In genomic region chr16:57476546-57477410, GRCh38 we compare ENCODE assay signal across 12 cellular contexts. TPM values are rescaled to one million over a fixed set of nuclear protein-coding genes. Genes with fewer than 3 reads are reported as not detected.
DNase-seq lines count a peak whose midpoint lies in the region; ATAC-seq and TF ChIP-seq lines count a peak whose summit lies in the region.
"Had no signal": no experiment of that assay in that cellular context is flagged by ENCODE, and none has a peak within 500 bp of the region (broad histone marks: within the 10 kb centered on the region; RNA-seq: fewer than 3 reads in every experiment).

No MANE protein-coding gene starts in this region.

- H3K27me3 ChIP-seq in cardiac muscle cell = no peaks in the 10 kb centered on the region
- H3K27me3 ChIP-seq in lower lobe of right lung (ENCODE audit: low read depth) = no peaks in the 10 kb centered on the region
- H3K27me3 ChIP-seq: pancreas, SJSA1 had no signal

- H3K9me3 ChIP-seq in cardiac muscle cell (ENCODE audit: low read depth) = no peaks in the 10 kb centered on the region
- no peaks in the 10 kb centered on the region for H3K9me3 ChIP-seq in lower lobe of right lung
- H3K9me3 ChIP-seq: pancreas, SJSA1 had no signal

- intact Hi-C loops in Right ventricle myocardium inferior (cut with DNase I) = loop anchor here (5.0 kb wide), 1 partner anchor 41 kb away; no protein-coding TSS in a partner anchor
- intact Hi-C loops in activated CD4-positive, alpha-beta memory T cell treated with anti-CD3 and anti-CD28 coated beads for 36 hours (cut with micrococcal nuclease) = loop anchor here (1.0 to 5.0 kb wide), 3 partner anchors 14 to 176 kb away; partner anchors contain the start of genes CCDC102A and POLR2C
- intact Hi-C loops in lower lobe of right lung (cut with DNase I) = no loop called here
- intact Hi-C loops in posterior cingulate gyrus (cut with DNase I) = no loop called here

- H3K4me3 Mint-ChIP-seq in activated CD4-positive, alpha-beta memory T cell treated with anti-CD3 and anti-CD28 coated beads for 36 hours = no peak overlapping the region
- H3K4me3 Mint-ChIP-seq in nephron progenitor cell = no peak overlapping the region

- H3K4me3 ChIP-seq in cardiac muscle cell (peak overlapping the region; percentile 100), lower lobe of right lung (no peak overlapping the region)
- H3K4me3 ChIP-seq: pancreas, SJSA1 had no signal

- H3K4me1 Mint-ChIP-seq in activated CD4-positive, alpha-beta memory T cell treated with anti-CD3 and anti-CD28 coated beads for 36 hours (ENCODE audit: low read depth) = peaks cover 14% of the 10 kb centered on the region
- H3K4me1 Mint-ChIP-seq in nephron progenitor cell = peaks cover 58% of the 10 kb centered on the region

- ATAC-seq in Right ventricle myocardium inferior (no peak), lower lobe of right lung (no peak), HG03565 (IDR thresholded peaks at IDR 0.05; ENCODE audit: unreplicated experiment) (no peak)

- H3K27ac ChIP-seq in cardiac muscle cell = peak overlapping the region; percentile 95
- H3K27ac ChIP-seq in lower lobe of right lung = peak overlapping the region; percentile 77
- H3K27ac ChIP-seq: pancreas, SJSA1 had no signal

- no peak for TF ChIP-seq CTCF in cardiac muscle cell (IDR thresholded peaks at IDR 0.05; ENCODE audit: low read depth, low read length)
- no peak for TF ChIP-seq CTCF in lower lobe of right lung (IDR thresholded peaks at IDR 0.05)
- no peak for TF ChIP-seq CTCF in nephron progenitor cell (IDR thresholded peaks at IDR 0.05)

- no peaks in the 10 kb centered on the region for H3K9me3 Mint-ChIP-seq in activated CD4-positive, alpha-beta memory T cell treated with anti-CD3 and anti-CD28 coated beads for 36 hours
- no peaks in the 10 kb centered on the region for H3K9me3 Mint-ChIP-seq in nephron progenitor cell
- H3K9me3 Mint-ChIP-seq: central memory CD8-positive, alpha-beta T cell had no signal

- peaks cover 4% of the 10 kb centered on the region for H3K36me3 Mint-ChIP-seq in activated CD4-positive, alpha-beta memory T cell treated with anti-CD3 and anti-CD28 coated beads for 36 hours
- H3K36me3 Mint-ChIP-seq in nephron progenitor cell (ENCODE audit: low read depth) = peaks cover 5% of the 10 kb centered on the region

- DNase-seq in cardiac muscle cell (ENCODE audit: low read depth in 1 of 2, low spot score in 1 of 2) = peak in 1 of 2 donors; percentile 32
- no peak for DNase-seq in Right ventricle myocardium inferior (ENCODE audit: missing footprints)
- peak; percentile 29 for DNase-seq in activated CD4-positive, alpha-beta memory T cell treated with anti-CD3 and anti-CD28 coated beads for 36 hours
- DNase-seq in lower lobe of right lung = no peak
- DNase-seq in posterior cingulate gyrus = no peak
- no peak for DNase-seq in nephron progenitor cell
- DNase-seq in hypothalamus (lab: John Stamatoyannopoulos, UW) = no peak
- DNase-seq: NCI-H1436 treated with DMSO at 0.1 percent for 48 hours had no signal

- POLR2A ChIA-PET in activated CD4-positive, alpha-beta memory T cell treated with anti-CD3 and anti-CD28 coated beads for 36 hours (lab: Charles Lee) = no interaction called here

- CTCF ChIA-PET in activated CD4-positive, alpha-beta memory T cell treated with anti-CD3 and anti-CD28 coated beads for 36 hours (lab: Charles Lee) = interaction anchor here (1.0 to 4.9 kb wide), 8 partner anchors 11 to 99 kb away, joined by 3 to 39 read pairs (median 9); partner anchors contain the start of genes CIAPIN1, COQ9 and POLR2C

- H3K36me3 ChIP-seq in cardiac muscle cell (peaks cover 75% of the 10 kb centered on the region), lower lobe of right lung (peaks cover 36% of the 10 kb centered on the region)

- H3K27ac Mint-ChIP-seq in activated CD4-positive, alpha-beta memory T cell treated with anti-CD3 and anti-CD28 coated beads for 36 hours = peak overlapping the region; percentile 45
- no peak overlapping the region for H3K27ac Mint-ChIP-seq in nephron progenitor cell

- H3K27me3 Mint-ChIP-seq in activated CD4-positive, alpha-beta memory T cell treated with anti-CD3 and anti-CD28 coated beads for 36 hours = no peaks in the 10 kb centered on the region
- H3K27me3 Mint-ChIP-seq in nephron progenitor cell (ENCODE audit: low read depth, poor library complexity) = peaks cover 7% of the 10 kb centered on the region
- H3K27me3 Mint-ChIP-seq: central memory CD8-positive, alpha-beta T cell had no signal

- H3K4me1 ChIP-seq in cardiac muscle cell (ENCODE audit: low read depth) (peaks cover 79% of the 10 kb centered on the region), lower lobe of right lung (peaks cover 58% of the 10 kb centered on the region)

RNA-seq across cellular contexts. Expression of gene DOK4, which starts 9.5 kb away (rescaled TPM):
- total RNA-seq in cardiac muscle cell (1,502 and 2,409 TPM in 2 replicates), Right ventricle myocardium inferior (8.4 TPM), lower lobe of right lung (57.3 TPM)
- 1,563 and 2,826 TPM in 2 replicates for polyA plus RNA-seq in cardiac muscle cell
- 1 to 10 TPM; 5.5 to 7.1 TPM for total RNA-seq in activated CD4-positive, alpha-beta memory T cell treated with anti-CD3 and anti-CD28 coated beads for 36 hours

RNA-seq across cellular contexts. Expression of gene POLR2C, which starts 14.3 kb away (rescaled TPM):
- total RNA-seq in cardiac muscle cell (126 and 164 TPM in 2 replicates), Right ventricle myocardium inferior (37.1 TPM), lower lobe of right lung (76.0 TPM)
- 80.0 and 83.5 TPM in 2 replicates for polyA plus RNA-seq in cardiac muscle cell
- total RNA-seq in activated CD4-positive, alpha-beta memory T cell treated with anti-CD3 and anti-CD28 coated beads for 36 hours = 10 to 100 TPM; 52.5 to 57.0 TPM

RNA-seq across cellular contexts. Expression of gene COQ9, which starts 29.5 kb away (rescaled TPM):
- total RNA-seq in cardiac muscle cell (111 and 115 TPM in 2 replicates), Right ventricle myocardium inferior (215 TPM), lower lobe of right lung (37.2 TPM)
- polyA plus RNA-seq in cardiac muscle cell = 147 and 152 TPM in 2 replicates
- total RNA-seq in activated CD4-positive, alpha-beta memory T cell treated with anti-CD3 and anti-CD28 coated beads for 36 hours = 10 to 100 TPM; 29.8 to 33.0 TPM

RNA-seq across cellular contexts. Expression of gene CIAPIN1, which starts 29.6 kb away (rescaled TPM):
- total RNA-seq in cardiac muscle cell (65.5 and 74.2 TPM in 2 replicates), Right ventricle myocardium inferior (43.7 TPM), lower lobe of right lung (37.0 TPM)
- 139 and 156 TPM in 2 replicates for polyA plus RNA-seq in cardiac muscle cell
- 10 to 100 TPM; 34.8 to 38.5 TPM for total RNA-seq in activated CD4-positive, alpha-beta memory T cell treated with anti-CD3 and anti-CD28 coated beads for 36 hours

RNA-seq across cellular contexts. Expression of gene CCDC102A, which starts 59.6 kb away (rescaled TPM):
- total RNA-seq in cardiac muscle cell (41.3 and 51.9 TPM in 2 replicates), Right ventricle myocardium inferior (10.9 TPM), lower lobe of right lung (12.8 TPM)
- 30.1 and 43.8 TPM in 2 replicates for polyA plus RNA-seq in cardiac muscle cell
- total RNA-seq in activated CD4-positive, alpha-beta memory T cell treated with anti-CD3 and anti-CD28 coated beads for 36 hours = 1 to 10 TPM; 7.0 to 7.9 TPM

Comparison
In these comparisons a context has a peak if more than half of its experiments do, and no peak if none do; other contexts are left out.
1. RNA of gene DOK4, which starts 9.5 kb away (total RNA-seq): 1,502 to 2,409 TPM in cardiac muscle cell; 57.3 TPM in lower lobe of right lung (single experiment), 8.4 TPM in Right ventricle myocardium inferior (single experiment) and 5.5 to 7.1 TPM in activated CD4-positive, alpha-beta memory T cell treated with anti-CD3 and anti-CD28 coated beads for 36 hours; every median in the first group is over 10 times any median in the second.
2. intact Hi-C loops: an anchor here in Right ventricle myocardium inferior (5.0 kb wide) and activated CD4-positive, alpha-beta memory T cell treated with anti-CD3 and anti-CD28 coated beads for 36 hours (1.0 to 5.0 kb wide); none called in lower lobe of right lung and posterior cingulate gyrus.